Comparison of ENCODE assay signal across 4 cellular contexts in the genomic region with DNA sequence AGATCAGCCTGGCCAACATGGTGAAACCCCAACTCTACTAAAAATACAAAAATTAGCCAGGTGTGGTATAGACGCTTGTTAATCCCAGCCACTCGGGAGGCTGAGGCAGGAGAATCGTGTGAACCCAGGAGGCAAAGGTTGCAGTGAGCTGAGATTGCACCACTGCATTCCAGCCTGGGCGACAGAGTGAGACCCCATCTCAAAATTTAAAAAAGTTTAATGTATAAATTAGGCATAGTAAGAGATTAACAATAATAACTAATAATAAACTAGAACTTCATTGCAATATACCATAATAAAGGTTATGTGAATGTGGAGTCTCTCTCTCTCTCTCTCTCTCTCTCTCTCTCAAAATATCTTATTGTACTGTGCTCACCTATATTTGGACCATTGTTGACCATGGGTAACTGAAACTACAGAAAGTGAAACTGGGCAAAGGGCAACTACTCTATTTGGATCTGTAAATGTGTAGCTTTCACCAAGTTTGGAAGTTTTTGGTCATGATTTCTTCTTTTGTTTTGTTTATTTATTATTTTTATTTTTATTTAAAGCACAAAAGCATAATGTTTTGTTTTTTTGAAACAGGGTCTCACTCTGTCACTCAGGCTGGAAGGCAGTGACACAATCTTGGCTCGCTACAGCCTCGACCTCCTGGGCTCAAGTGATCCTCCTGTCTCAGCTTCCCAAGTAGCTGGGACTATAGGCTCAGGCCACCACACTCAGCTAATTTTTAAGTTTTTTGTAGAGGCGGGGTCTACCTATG. TPM values are rescaled to one million over a fixed set of nuclear protein-coding genes. Genes with fewer than 3 reads are reported as not detected.
"Had no signal": no experiment of that assay in that cellular context is flagged by ENCODE, and none has a peak within 500 bp of the region (broad histone marks: within the 10 kb centered on the region; RNA-seq: fewer than 3 reads in every experiment).

No MANE protein-coding gene starts in this region.

RNA-seq across cellular contexts. Expression of gene CAP2, which starts 12.0 kb away (rescaled TPM):
- total RNA-seq: activated B cell treated with CpG ODN at 0.5 μM for 24 hours; activated CD4-positive, alpha-beta T cell treated with anti-CD3 and anti-CD28 coated beads for 36 hours; activated naive CD4-positive, alpha-beta T cell treated with anti-CD3 and anti-CD28 coated beads, Interleukin-2, amount 50 U/mL, for 72 hours; activated T-helper 17 cell treated with anti-CD3 and anti-CD28 coated beads, Interleukin-2, amount 50 U/mL, for 72 hours had no signal
